Comparison of ENCODE assay signal across 37 cellular contexts in genomic region chr3:173004681-173005080, GRCh38.
DNase-seq lines count a peak whose midpoint lies in the region; ATAC-seq, FAIRE-seq and TF ChIP-seq lines count a peak whose summit lies in the region.
"Had no signal": no experiment of that assay in that cellular context is flagged by ENCODE, and none has a peak within 500 bp of the region (broad histone marks: within the 10 kb centered on the region; RNA-seq: fewer than 3 reads in every experiment).

No MANE protein-coding gene starts in this region.

- FAIRE-seq in K562 (lab: Jason Lieb, UNC) = no peak
- FAIRE-seq: A204.1, A549, D721Med had no signal

- H3K9me3 ChIP-seq in K562 (replicated peaks; ENCODE audit: control insufficient read depth, insufficient read depth, low read depth, low read length) (peaks cover 18% of the 10 kb centered on the region; the same call in 1 of the 2 replicates), trophoblast cell (ENCODE audit: insufficient read depth, low read depth, low read length) (no peaks in the 10 kb centered on the region)
- H3K9me3 ChIP-seq: A549, BE2C, BLaER1, Caco-2 had no signal

- H3K36me3 ChIP-seq in GM23338 (ENCODE audit: insufficient read depth) (no peaks in the 10 kb centered on the region), K562 (ENCODE audit: control insufficient read depth, insufficient read depth, low read length) (no peaks in the 10 kb centered on the region; the same call in 2 of the 3 replicates), trophoblast cell (ENCODE audit: control insufficient read depth in 1 of 2, insufficient read depth in 2 of 2, low read length in 2 of 2) (no peaks in the 10 kb centered on the region)
- H3K36me3 ChIP-seq: BE2C; BLaER1; BLaER1 treated with 17β-estradiol and CSF1 and Interleukin-3, amounts not matched to agents 10 nM and 100 nM had no signal

- no peak overlapping the region for H3K27ac Mint-ChIP-seq in GM23338
- H3K27ac Mint-ChIP-seq: B cell; CD14-positive monocyte; CD4-positive, alpha-beta memory T cell; CD4-positive, alpha-beta T cell; CD4-positive, CD25-positive, alpha-beta regulatory T cell; CD8-positive, alpha-beta memory T cell; CD8-positive, alpha-beta T cell had no signal

- no peak overlapping the region for H2BK5ac ChIP-seq in trophoblast cell (ENCODE audit: low read depth, low read length, poor library complexity)

- 0 out of 2 replicates have a peak overlapping the region, but pooled peaks have one; percentile 13 for H2AFZ ChIP-seq in GM23338
- H2AFZ ChIP-seq in K562 (ENCODE audit: low read depth, low read length) = no peak overlapping the region
- H2AFZ ChIP-seq in trophoblast cell (ENCODE audit: insufficient read depth, low read length, poor library complexity) = no peak overlapping the region

- no peak overlapping the region for H3K4me3 Mint-ChIP-seq in GM23338
- H3K4me3 Mint-ChIP-seq: B cell; CD14-positive monocyte; CD4-positive, alpha-beta memory T cell; CD4-positive, alpha-beta T cell; CD4-positive, CD25-positive, alpha-beta regulatory T cell; CD8-positive, alpha-beta memory T cell; CD8-positive, alpha-beta T cell had no signal

- no peaks in the 10 kb centered on the region for H3F3A ChIP-seq in GM23338 (replicated peaks; ENCODE audit: low read depth)

- H3K9me2 ChIP-seq in GM23338 (ENCODE audit: insufficient read depth) = no peaks in the 10 kb centered on the region

- no peak for DNase-seq in GM23338 (ENCODE audit: low spot score)
- no peak for DNase-seq in K562 (ENCODE audit: extremely low read depth in 1 of 4, low spot score in 3 of 4)
- peak; percentile 3 to 69 for DNase-seq in trophoblast cell
- peak; percentile 70 for DNase-seq in retinal pigment epithelial cell (ENCODE audit: low read depth)
- DNase-seq in stimulated activated CD4-positive, alpha-beta T cell treated with anti-CD3 and anti-CD28 coated beads, Interleukin-2, amount 100 ng/mL, for 48 hours = no peak
- DNase-seq: 8988T; ACHN; AML-193; BE2C; C1 segment of cervical spinal cord; Caco-2; Calu3; CD4-positive, alpha-beta memory T cell; CD4-positive, alpha-beta T cell; CD4-positive, CD25-positive, alpha-beta regulatory T cell; CD8-positive, alpha-beta memory T cell; CD8-positive, alpha-beta T cell; COR-L47; DMS 273 treated with DMSO at 0.1 percent for 48 hours; DMS153; DMS53; DMS79; DMS79 treated with DMSO at 0.1 percent for 48 hours; DND-41; EL had no signal

- CTCF ChIA-PET in K562 (lab: Yijun Ruan, JAX; ENCODE audit: low intra/inter-chr PET ratio) = no interaction called here

- H3K79me2 ChIP-seq in GM23338 (replicated peaks; ENCODE audit: insufficient read depth) = no peaks in the 10 kb centered on the region
- no peaks in the 10 kb centered on the region; the same call in 2 of the 3 replicates for H3K79me2 ChIP-seq in K562 (ENCODE audit: control insufficient read depth, insufficient read depth, low read length)
- no peaks in the 10 kb centered on the region for H3K79me2 ChIP-seq in trophoblast cell (ENCODE audit: control insufficient read depth, insufficient read depth, low read length, poor library complexity)

- H3K27me3 Mint-ChIP-seq in GM23338 (ENCODE audit: insufficient read depth, low read depth, poor library complexity) = no peaks in the 10 kb centered on the region
- H3K27me3 Mint-ChIP-seq: B cell; CD4-positive, alpha-beta memory T cell; CD4-positive, alpha-beta T cell; CD4-positive, CD25-positive, alpha-beta regulatory T cell; CD8-positive, alpha-beta memory T cell had no signal

- no peak overlapping the region for H4K8ac ChIP-seq in trophoblast cell (ENCODE audit: low read depth, low read length)

- no peak for TF ChIP-seq POLR2A in K562 (conservative IDR thresholded peaks at IDR 0.05)

- no peak overlapping the region for H2BK12ac ChIP-seq in trophoblast cell (ENCODE audit: low read length)

- H4K20me1 ChIP-seq in GM23338 (replicated peaks; ENCODE audit: insufficient read depth) (no peaks in the 10 kb centered on the region), K562 (replicated peaks; ENCODE audit: control insufficient read depth, insufficient read depth, low read length) (no peaks in the 10 kb centered on the region)
- H4K20me1 ChIP-seq: BLaER1; BLaER1 treated with 17β-estradiol and CSF1 and Interleukin-3, amounts not matched to agents 10 nM and 100 nM had no signal

- H3K27me3 ChIP-seq in GM23338 (ENCODE audit: insufficient read depth) = no peaks in the 10 kb centered on the region
- no peaks in the 10 kb centered on the region for H3K27me3 ChIP-seq in K562 (ENCODE audit: control insufficient read depth in 2 of 2, insufficient read depth in 2 of 2, low read length in 2 of 2)
- H3K27me3 ChIP-seq in trophoblast cell (ENCODE audit: insufficient read depth, low read length) = no peaks in the 10 kb centered on the region
- H3K27me3 ChIP-seq: BE2C; BLaER1; BLaER1 treated with 17β-estradiol and CSF1 and Interleukin-3, amounts not matched to agents 10 nM and 100 nM had no signal

- H3K79me1 ChIP-seq in trophoblast cell (ENCODE audit: low read length) = no peaks in the 10 kb centered on the region

- no peak overlapping the region for H2AK5ac ChIP-seq in trophoblast cell (ENCODE audit: low read length)

- H3K4ac ChIP-seq in trophoblast cell (ENCODE audit: low read depth, low read length) = no peak overlapping the region

- in situ Hi-C loops in K562 (cut with MboI) = no loop called here

- H3K27ac ChIP-seq in GM23338 (ENCODE audit: low read depth) (no peak overlapping the region), K562 (ENCODE audit: extremely low read depth, low read depth, low read length) (no peak overlapping the region), trophoblast cell (ENCODE audit: low read depth, low read length) (no peak overlapping the region)
- H3K27ac ChIP-seq: 22Rv1; A549; BLaER1; BLaER1 treated with 17β-estradiol and CSF1 and Interleukin-3, amounts not matched to agents 10 nM and 100 nM; C4-2B had no signal

- WGBS in K562 (ENCODE audit: insufficient coverage, low coverage, missing lambda C conversion rate) = 85% methylated on average over 6 of the region's 6 CpGs
- WGBS in trophoblast cell (ENCODE audit: extremely low coverage, insufficient coverage, insufficient read length) = no CpG with 5 or more reads among the region's 6 CpGs

- no peaks in the 10 kb centered on the region; the same call in 2 of the 3 replicates for H3K36me3 Mint-ChIP-seq in GM23338 (ENCODE audit: low read depth)
- H3K36me3 Mint-ChIP-seq: CD14-positive monocyte; CD4-positive, alpha-beta memory T cell; CD4-positive, CD25-positive, alpha-beta regulatory T cell; CD8-positive, alpha-beta memory T cell; CD8-positive, alpha-beta T cell had no signal

- no peak overlapping the region for H3K18ac ChIP-seq in trophoblast cell (ENCODE audit: low read length)

- H3K4me1 ChIP-seq in GM23338 (ENCODE audit: insufficient read depth) = peaks cover 27% of the 10 kb centered on the region
- H3K4me1 ChIP-seq in K562 (replicated peaks in 1 of 2; ENCODE audit: control insufficient read depth in 2 of 2, insufficient read depth in 2 of 2, low read length in 2 of 2) = peaks cover 10 to 33% of the 10 kb centered on the region in 2 experiments
- H3K4me1 ChIP-seq in trophoblast cell (ENCODE audit: control insufficient read depth in 1 of 2, insufficient read depth in 2 of 2, low read length in 2 of 2) = no peaks in the 10 kb centered on the region
- H3K4me1 ChIP-seq: A549; BE2C; BLaER1; BLaER1 treated with 17β-estradiol and CSF1 and Interleukin-3, amounts not matched to agents 10 nM and 100 nM had no signal

- no peaks in the 10 kb centered on the region for H3K9me1 ChIP-seq in K562 (ENCODE audit: control insufficient read depth, insufficient read depth, low read length)

- ATAC-seq in GM23338 (no peak), K562 (no peak), HG03139 (IDR thresholded peaks at IDR 0.05; ENCODE audit: unreplicated experiment) (no peak), HG03457 (IDR thresholded peaks at IDR 0.05; ENCODE audit: unreplicated experiment) (no peak), GM18858 (IDR thresholded peaks at IDR 0.05; ENCODE audit: unreplicated experiment) (no peak)
- ATAC-seq: A549; CD8-positive, alpha-beta T cell had no signal

- intact Hi-C loops in K562 (cut with micrococcal nuclease) = loop anchor here (5.0 kb wide), 1 partner anchor 43 kb away; no protein-coding TSS in a partner anchor

- no peak overlapping the region for H4K12ac ChIP-seq in trophoblast cell (ENCODE audit: low read depth, low read length)

- no TSS peak for BruUV-seq in K562 (replicated peaks; lab: Mats Ljungman, UMichigan)

- H2BK120ac ChIP-seq in trophoblast cell (ENCODE audit: insufficient read depth, low read length, poor library complexity) = no peak overlapping the region

- no peak overlapping the region for H3K14ac ChIP-seq in trophoblast cell (ENCODE audit: low read length)

- H3K9ac ChIP-seq in K562 (ENCODE audit: insufficient read depth in 1 of 2, low read depth in 2 of 2, low read length in 2 of 2) (no peak overlapping the region), trophoblast cell (ENCODE audit: low read length) (no peak overlapping the region)
- H3K9ac ChIP-seq: BLaER1; BLaER1 treated with 17β-estradiol and CSF1 and Interleukin-3, amounts not matched to agents 10 nM and 100 nM had no signal

- no peak for TF ChIP-seq CTCF in GM23338 (conservative IDR thresholded peaks at IDR 0.05; ENCODE audit: low read depth in 2 of 2)
- TF ChIP-seq CTCF in K562 (IDR thresholded peaks at IDR 0.05 in 2 of 3, conservative IDR thresholded peaks at IDR 0.05 in 1 of 3; ENCODE audit: insufficient read depth in 2 of 3, low read depth in 1 of 3, low read length in 3 of 3) = no peak
- TF ChIP-seq CTCF in retinal pigment epithelial cell (conservative IDR thresholded peaks at IDR 0.05; ENCODE audit: low read depth, low read length) = no peak

- H3K4me2 ChIP-seq in GM23338 = no peak overlapping the region
- H3K4me2 ChIP-seq in K562 (ENCODE audit: insufficient read depth, low read length) = no peak overlapping the region
- H3K4me2 ChIP-seq in trophoblast cell (ENCODE audit: low read length) = no peak overlapping the region
- H3K4me2 ChIP-seq: A549; BLaER1; BLaER1 treated with 17β-estradiol and CSF1 and Interleukin-3, amounts not matched to agents 10 nM and 100 nM had no signal

- H3K9me3 Mint-ChIP-seq in GM23338 = peaks cover 3% of the 10 kb centered on the region; the same call in 2 of the 3 replicates
- H3K9me3 Mint-ChIP-seq: CD4-positive, alpha-beta T cell; CD8-positive, alpha-beta T cell had no signal

- H3K4me3 ChIP-seq in GM23338 = no peak overlapping the region
- no peak overlapping the region for H3K4me3 ChIP-seq in K562
- no peak overlapping the region for H3K4me3 ChIP-seq in trophoblast cell (ENCODE audit: low read depth, low read length)
- H3K4me3 ChIP-seq in retinal pigment epithelial cell (ENCODE audit: low read length) = no peak overlapping the region
- H3K4me3 ChIP-seq: A549; BLaER1; BLaER1 treated with 17β-estradiol and CSF1 and Interleukin-3, amounts not matched to agents 10 nM and 100 nM had no signal

- TF ChIP-seq EP300 in K562 (IDR thresholded peaks at IDR 0.05; ENCODE audit: low read length) = no peak

- POLR2A ChIA-PET in K562 (lab: Yijun Ruan, JAX) = no interaction called here

- no peak overlapping the region for H3K23ac ChIP-seq in trophoblast cell (ENCODE audit: low read length)

- H4K91ac ChIP-seq in trophoblast cell (ENCODE audit: low read depth, low read length) = no peak overlapping the region

- H3K4me1 Mint-ChIP-seq in GM23338 = peaks cover 23% of the 10 kb centered on the region
- H3K4me1 Mint-ChIP-seq: B cell; CD14-positive monocyte; CD4-positive, alpha-beta memory T cell; CD4-positive, CD25-positive, alpha-beta regulatory T cell; CD8-positive, alpha-beta memory T cell had no signal

- no peak for TF ChIP-seq RAD21 in K562 (CRISPR knock-in tag; conservative IDR thresholded peaks at IDR 0.05 in 1 of 2, IDR thresholded peaks at IDR 0.05 in 1 of 2)

Comparison
In these comparisons a context has a peak if more than half of its experiments do, and no peak if none do; other contexts are left out.
1. DNase-seq: peak in trophoblast cell (2 of 2) and retinal pigment epithelial cell (single experiment); none in GM23338 (single experiment), K562 (0 of 4) and stimulated activated CD4-positive, alpha-beta T cell treated with anti-CD3 and anti-CD28 coated beads, Interleukin-2, amount 100 ng/mL, for 48 hours (0 of 2).